21 cellular contexts compared by ENCODE assay signal in the genomic region with DNA sequence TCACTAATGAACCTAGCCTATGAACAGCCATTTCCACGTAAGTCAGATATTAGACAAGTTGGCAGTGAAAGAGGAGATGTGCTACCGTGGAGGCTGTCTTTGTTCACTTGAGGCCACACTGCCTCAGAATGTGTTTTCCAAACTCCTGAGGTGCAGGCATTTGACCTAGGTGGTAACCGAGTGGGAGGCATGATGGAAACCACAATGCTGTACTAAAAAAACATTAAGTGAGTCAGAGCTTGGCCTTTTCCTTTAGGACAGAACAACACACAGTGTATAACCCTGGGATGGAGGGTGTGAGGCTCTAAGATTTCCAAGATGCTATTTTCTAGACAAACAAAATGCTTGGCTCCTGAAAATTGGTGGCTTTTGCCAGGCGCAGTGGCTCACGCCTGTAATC.
DNase-seq lines count a peak whose midpoint lies in the region; FAIRE-seq and TF ChIP-seq lines count a peak whose summit lies in the region.
"Had no signal": no experiment of that assay in that cellular context is flagged by ENCODE, and none has a peak within 500 bp of the region (broad histone marks: within the 10 kb centered on the region; RNA-seq: fewer than 3 reads in every experiment).

No MANE protein-coding gene starts in this region.

- H3K79me2 ChIP-seq in astrocyte (ENCODE audit: insufficient read depth, low read length) = no peaks in the 10 kb centered on the region
- H3K79me2 ChIP-seq in keratinocyte (ENCODE audit: control insufficient read depth, insufficient read depth, low read length) = no peaks in the 10 kb centered on the region
- H3K79me2 ChIP-seq: parathyroid adenoma had no signal

- POLR2A ChIA-PET in A673 (lab: Charles Lee; ENCODE audit: low non-redundant PET) = no interaction called here

- intact Hi-C loops in A673 (cut with micrococcal nuclease; ENCODE audit: unreplicated experiment) = no loop called here

- H4K20me1 ChIP-seq in astrocyte (ENCODE audit: insufficient read depth, low read length) (no peaks in the 10 kb centered on the region), keratinocyte (ENCODE audit: control insufficient read depth, extremely low read depth, insufficient read depth, low read length) (no peaks in the 10 kb centered on the region)

- H3K9me3 Mint-ChIP-seq in astrocyte (ENCODE audit: unreplicated experiment) = no peaks in the 10 kb centered on the region

- H3K36me3 Mint-ChIP-seq in astrocyte (ENCODE audit: low read depth, unreplicated experiment) = no peaks in the 10 kb centered on the region
- H3K36me3 Mint-ChIP-seq: CD8-positive, alpha-beta memory T cell had no signal

- H3K4me3 ChIP-seq in A673 (ENCODE audit: low read depth, low read length, poor library complexity, severe bottlenecking) (no peak overlapping the region), astrocyte (ENCODE audit: insufficient read depth, low read depth, low read length) (no peak overlapping the region), keratinocyte (ENCODE audit: control insufficient read depth in 2 of 3, extremely low read depth in 1 of 3, insufficient read depth in 2 of 3, low read depth in 1 of 3, low read length in 3 of 3) (no peak overlapping the region), right atrium auricular region (no peak overlapping the region)
- H3K4me3 ChIP-seq: body of pancreas, esophagus squamous epithelium had no signal

- H2AFZ ChIP-seq in astrocyte (ENCODE audit: low read depth, low read length) = no peak overlapping the region
- no peak overlapping the region for H2AFZ ChIP-seq in keratinocyte (ENCODE audit: control insufficient read depth, low read length)
- H2AFZ ChIP-seq: parathyroid adenoma had no signal

- no peaks in the 10 kb centered on the region for H3K9me3 ChIP-seq in A673 (ENCODE audit: low read depth, low read length, poor library complexity, severe bottlenecking)
- peaks cover 3% of the 10 kb centered on the region for H3K9me3 ChIP-seq in astrocyte (ENCODE audit: insufficient read depth, low read depth, low read length)
- no peaks in the 10 kb centered on the region for H3K9me3 ChIP-seq in keratinocyte (ENCODE audit: control insufficient read depth, low read depth, low read length)
- H3K9me3 ChIP-seq in right atrium auricular region = no peaks in the 10 kb centered on the region
- H3K9me3 ChIP-seq: body of pancreas, esophagus squamous epithelium had no signal

- no TSS peak for BruUV-seq in A673 (replicated peaks; lab: Mats Ljungman, UMichigan)

- dilution Hi-C loops in keratinocyte (cut with MboI; ENCODE audit: extremely low pct_ligation_motif_present, low sequenced_read_pairs) = no loop called here

- H3K4me2 ChIP-seq in astrocyte (ENCODE audit: low read length) = peak overlapping the region; percentile 38
- no peak overlapping the region for H3K4me2 ChIP-seq in keratinocyte (ENCODE audit: control insufficient read depth, extremely low read depth, insufficient read depth, low read depth, low read length)

- no peaks in the 10 kb centered on the region for H3K36me3 ChIP-seq in A673 (ENCODE audit: insufficient read depth, low read length, poor library complexity, severe bottlenecking)
- H3K36me3 ChIP-seq in astrocyte (ENCODE audit: insufficient read depth, low read length) = no peaks in the 10 kb centered on the region
- H3K36me3 ChIP-seq in keratinocyte (ENCODE audit: control insufficient read depth in 2 of 2, extremely low read depth in 1 of 2, insufficient read depth in 2 of 2, low read length in 2 of 2) = no peaks in the 10 kb centered on the region
- no peaks in the 10 kb centered on the region for H3K36me3 ChIP-seq in right atrium auricular region
- H3K36me3 ChIP-seq: esophagus squamous epithelium had no signal

- FAIRE-seq in astrocyte (lab: Jason Lieb, UNC) (no peak), keratinocyte (lab: Jason Lieb, UNC) (peak; percentile 71), HTR-8/SVneo (lab: Jason Lieb, UNC) (no peak)
- FAIRE-seq: TTC549 had no signal

- no peak for TF ChIP-seq CTCF in A673 (conservative IDR thresholded peaks at IDR 0.05; ENCODE audit: low read depth, low read length)
- no peak for TF ChIP-seq CTCF in astrocyte (IDR thresholded peaks at IDR 0.05; ENCODE audit: insufficient read depth, low read depth, low read length)
- no peak for TF ChIP-seq CTCF in keratinocyte (optimal IDR thresholded peaks at IDR 0.05 in 1 of 3, IDR thresholded peaks at IDR 0.05 in 1 of 3, conservative IDR thresholded peaks at IDR 0.05 in 1 of 3; ENCODE audit: extremely low read depth in 1 of 3, insufficient read depth in 2 of 3, low read length in 3 of 3)
- TF ChIP-seq CTCF in right atrium auricular region (IDR thresholded peaks at IDR 0.05) = no peak

- peak overlapping the region; percentile 23 for H3K4me3 Mint-ChIP-seq in astrocyte (ENCODE audit: unreplicated experiment)
- H3K4me3 Mint-ChIP-seq: CD8-positive, alpha-beta memory T cell; dendritic cell treated with granulocyte-macrophage colony-stimulating factor and Interleukin-4, amounts not matched to agents 40 ng/mL and 50 ng/mL, for 4 days had no signal

- peaks cover 12% of the 10 kb centered on the region for H3K4me1 Mint-ChIP-seq in astrocyte (ENCODE audit: low read depth, unreplicated experiment)
- H3K4me1 Mint-ChIP-seq: CD8-positive, alpha-beta memory T cell had no signal

- CTCF ChIA-PET in A673 (lab: Charles Lee) = no interaction called here

- H3K9ac ChIP-seq in astrocyte (ENCODE audit: low read length) (no peak overlapping the region), keratinocyte (ENCODE audit: control insufficient read depth, extremely low read depth, insufficient read depth, low read length) (no peak overlapping the region)
- H3K9ac ChIP-seq: parathyroid adenoma had no signal

- DNase-seq in A673 (ENCODE audit: low spot score) = no peak
- DNase-seq in M059J (ENCODE audit: low read depth) = peak; percentile 83
- DNase-seq in astrocyte (ENCODE audit: low read depth) = peak; percentile 93
- DNase-seq in keratinocyte (ENCODE audit: low read depth, low spot score) = no peak
- no peak for DNase-seq in right atrium auricular region (ENCODE audit: low spot score)
- no peak for DNase-seq in inferior parietal cortex (ENCODE audit: extremely low spot score)
- no peak for DNase-seq in HTR-8/SVneo (ENCODE audit: insufficient read length, low spot score)
- DNase-seq in activated CD8-positive, alpha-beta memory T cell treated with anti-CD3 and anti-CD28 coated beads, Interleukin-2, amount 50 U/mL, for 48 hours = no peak
- DNase-seq: activated CD4-positive, alpha-beta T cell treated with anti-CD3 and anti-CD28 coated beads, Interleukin-2, amount 50 U/mL, for 1 hour; activated naive CD4-positive, alpha-beta T cell treated with Interleukin-2 at 50 U/mL for 16 hours; activated T-cell treated with anti-CD3 and anti-CD28 coated beads for 4 hours; body of pancreas; CD8-positive, alpha-beta memory T cell; esophagus squamous epithelium; KG1; left cardiac atrium; NCI-H1105; stimulated activated naive CD4-positive, alpha-beta T cell had no signal

- no peak overlapping the region for H3K27ac Mint-ChIP-seq in astrocyte (ENCODE audit: unreplicated experiment)
- H3K27ac Mint-ChIP-seq: CD8-positive, alpha-beta memory T cell; dendritic cell treated with granulocyte-macrophage colony-stimulating factor and Interleukin-4, amounts not matched to agents 40 ng/mL and 50 ng/mL, for 4 days had no signal

- H3K4me1 ChIP-seq in A673 (ENCODE audit: insufficient read depth, low read length, poor library complexity, severe bottlenecking) (peaks cover 41% of the 10 kb centered on the region), astrocyte (ENCODE audit: insufficient read depth, low read length) (peaks cover 5% of the 10 kb centered on the region), keratinocyte (ENCODE audit: control insufficient read depth, extremely low read depth, insufficient read depth, low read length) (no peaks in the 10 kb centered on the region), right atrium auricular region (no peaks in the 10 kb centered on the region)
- H3K4me1 ChIP-seq: body of pancreas, parathyroid adenoma had no signal

- H3K27me3 ChIP-seq in A673 (replicated peaks; ENCODE audit: insufficient read depth, low read depth, low read length, poor library complexity) (no peaks in the 10 kb centered on the region), astrocyte (ENCODE audit: insufficient read depth, low read length) (peaks cover 30% of the 10 kb centered on the region), keratinocyte (ENCODE audit: control insufficient read depth, extremely low read depth, insufficient read depth, low read length) (no peaks in the 10 kb centered on the region), right atrium auricular region (no peaks in the 10 kb centered on the region)
- H3K27me3 ChIP-seq: body of pancreas, esophagus squamous epithelium had no signal

- peaks cover 6% of the 10 kb centered on the region for H3K27me3 Mint-ChIP-seq in astrocyte (ENCODE audit: low read depth, unreplicated experiment)
- H3K27me3 Mint-ChIP-seq: CD8-positive, alpha-beta memory T cell; dendritic cell treated with granulocyte-macrophage colony-stimulating factor and Interleukin-4, amounts not matched to agents 40 ng/mL and 50 ng/mL, for 4 days had no signal

- H3K27ac ChIP-seq in A673 (ENCODE audit: low read depth, low read length, poor library complexity, severe bottlenecking) (peak overlapping the region; percentile 6), astrocyte (ENCODE audit: low read depth, low read length) (peak overlapping the region; percentile 23), keratinocyte (ENCODE audit: control insufficient read depth, insufficient read depth, low read length) (no peak overlapping the region), right atrium auricular region (no peak overlapping the region)
- H3K27ac ChIP-seq: body of pancreas, esophagus squamous epithelium, parathyroid adenoma had no signal

- H3K9me1 ChIP-seq in keratinocyte (ENCODE audit: control insufficient read depth, extremely low read depth, insufficient read depth, low read length) = no peaks in the 10 kb centered on the region

Comparison
In these comparisons a context has a peak if more than half of its experiments do, and no peak if none do; other contexts are left out.
1. DNase-seq: peak in M059J (single experiment) and astrocyte (single experiment); none in A673 (single experiment), keratinocyte (single experiment), right atrium auricular region (single experiment), inferior parietal cortex (single experiment), HTR-8/SVneo (single experiment) and activated CD8-positive, alpha-beta memory T cell treated with anti-CD3 and anti-CD28 coated beads, Interleukin-2, amount 50 U/mL, for 48 hours (single experiment).
2. H3K27ac ChIP-seq: peak in A673 (single experiment) and astrocyte (single experiment); none in keratinocyte (single experiment) and right atrium auricular region (0 of 2).